Comparison of ENCODE assay signal across 22 cellular contexts in the genomic region with DNA sequence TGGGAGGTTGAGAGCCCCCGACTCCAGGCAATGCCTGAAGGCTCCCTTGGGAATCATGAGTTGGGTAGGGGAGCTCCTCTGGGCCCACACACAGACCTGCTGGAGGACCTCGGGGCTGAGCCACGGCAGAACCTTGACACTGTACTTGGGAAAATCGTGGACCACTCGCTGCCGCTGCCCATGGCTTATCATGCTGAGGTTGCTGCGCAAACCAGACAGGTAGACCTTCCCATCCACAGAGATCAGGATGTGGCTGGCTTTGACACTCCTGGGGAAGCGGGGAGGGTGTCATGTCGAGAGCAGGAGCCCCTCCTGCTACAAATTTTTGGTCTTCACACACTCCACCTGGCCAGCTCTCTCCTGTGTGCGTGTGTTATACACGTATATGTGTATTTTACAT. TPM values are rescaled to one million over a fixed set of nuclear protein-coding genes. Genes with fewer than 3 reads are reported as not detected.
A peak's percentile ranks its signal among the peaks of the same experiment; 100 is the strongest.
DNase-seq lines count a peak whose midpoint lies in the region; ATAC-seq and TF ChIP-seq lines count a peak whose summit lies in the region.
"Had no signal": no experiment of that assay in that cellular context is flagged by ENCODE, and none has a peak within 500 bp of the region (broad histone marks: within the 10 kb centered on the region; RNA-seq: fewer than 3 reads in every experiment).

No MANE protein-coding gene starts in this region.

- H3K9me3 ChIP-seq in IMR-90 (ENCODE audit: control insufficient read depth, insufficient read depth, low read length), result no peaks in the 10 kb centered on the region
- H3K9me3 ChIP-seq: gastroesophageal sphincter, pancreas, sigmoid colon had no signal

- no CpG with 5 or more reads among the region's 11 CpGs for WGBS in IMR-90 (ENCODE audit: extremely low coverage in 2 of 2, insufficient read length in 1 of 2), 2 experiments

- intact Hi-C loops in activated CD4-positive, alpha-beta T cell treated with anti-CD3 and anti-CD28 coated beads for 36 hours (cut with DNase I, micrococcal nuclease), result no loop called here
- intact Hi-C loops in IMR-90 (cut with micrococcal nuclease), result no loop called here
- intact Hi-C loops in CD14-positive monocyte (cut with micrococcal nuclease), result no loop called here

- no peak overlapping the region for H3K27ac ChIP-seq in IMR-90 (ENCODE audit: insufficient read depth, low read length)
- H3K27ac ChIP-seq: 22Rv1, gastroesophageal sphincter, KMS-11, pancreas, sigmoid colon, WERI-Rb-1 had no signal

- H3K18ac ChIP-seq in IMR-90 (ENCODE audit: low read depth, low read length), result no peak overlapping the region

- H2AFZ ChIP-seq in IMR-90 (replicated peaks; ENCODE audit: low read length, poor library complexity), result no peak overlapping the region

- no peaks in the 10 kb centered on the region for H3K27me3 Mint-ChIP-seq in activated CD4-positive, alpha-beta T cell treated with anti-CD3 and anti-CD28 coated beads for 36 hours
- H3K27me3 Mint-ChIP-seq in activated T-helper 17 cell treated with anti-CD3 and anti-CD28 coated beads, Interleukin-2, amount 50 U/mL, for 72 hours, result no peaks in the 10 kb centered on the region
- H3K27me3 Mint-ChIP-seq in natural killer cell treated with Interleukin-12 subunit alpha and Interleukin-12 subunit beta and Interleukin-15 and Interleukin-18, amount 100 ng/mL, for 72 hours, result no peaks in the 10 kb centered on the region
- no peaks in the 10 kb centered on the region for H3K27me3 Mint-ChIP-seq in CD14-positive monocyte (ENCODE audit: low read depth in 3 of 3)

- no peak overlapping the region for H3K4me3 Mint-ChIP-seq in activated CD4-positive, alpha-beta T cell treated with anti-CD3 and anti-CD28 coated beads for 36 hours
- peak overlapping the region; percentile 44 for H3K4me3 Mint-ChIP-seq in activated T-helper 17 cell treated with anti-CD3 and anti-CD28 coated beads, Interleukin-2, amount 50 U/mL, for 72 hours
- H3K4me3 Mint-ChIP-seq in natural killer cell treated with Interleukin-12 subunit alpha and Interleukin-12 subunit beta and Interleukin-15 and Interleukin-18, amount 100 ng/mL, for 72 hours, result no peak overlapping the region
- H3K4me3 Mint-ChIP-seq in CD14-positive monocyte, result no peak overlapping the region
- H3K4me3 Mint-ChIP-seq: HFFc6 had no signal

- H2BK120ac ChIP-seq in IMR-90 (ENCODE audit: low read depth, low read length), result no peak overlapping the region

- H3K9me3 Mint-ChIP-seq in activated CD4-positive, alpha-beta T cell treated with anti-CD3 and anti-CD28 coated beads for 36 hours (ENCODE audit: low read depth), result no peaks in the 10 kb centered on the region
- H3K9me3 Mint-ChIP-seq in activated T-helper 17 cell treated with anti-CD3 and anti-CD28 coated beads, Interleukin-2, amount 50 U/mL, for 72 hours, result no peaks in the 10 kb centered on the region
- H3K9me3 Mint-ChIP-seq in natural killer cell treated with Interleukin-12 subunit alpha and Interleukin-12 subunit beta and Interleukin-15 and Interleukin-18, amount 100 ng/mL, for 72 hours, result no peaks in the 10 kb centered on the region
- H3K9me3 Mint-ChIP-seq in CD14-positive monocyte, result no peaks in the 10 kb centered on the region
- H3K9me3 Mint-ChIP-seq: HFFc6 had no signal

- H3K9me1 ChIP-seq in IMR-90 (ENCODE audit: insufficient read depth, low read length), result peaks cover 4% of the 10 kb centered on the region; the same call in 1 of the 2 replicates

- H2AK9ac ChIP-seq in IMR-90 (replicated peaks; ENCODE audit: low read depth, low read length, poor library complexity), result peak overlapping the region; percentile 9

- H3K56ac ChIP-seq in IMR-90 (ENCODE audit: extremely low read depth, insufficient read depth, low read length), result no peak overlapping the region

- H4K20me1 ChIP-seq in IMR-90 (ENCODE audit: insufficient read depth, low read length), result no peaks in the 10 kb centered on the region; the same call in 1 of the 2 replicates

- no peak overlapping the region for H4K91ac ChIP-seq in IMR-90 (ENCODE audit: insufficient read depth, low read depth, low read length)

- no TSS peak for BruUV-seq in IMR-90 (replicated peaks; lab: Mats Ljungman, UMichigan)

- H3K4me1 ChIP-seq in IMR-90 (ENCODE audit: control insufficient read depth, insufficient read depth, low read length), result no peaks in the 10 kb centered on the region
- H3K4me1 ChIP-seq: sigmoid colon had no signal

- CTCF ChIA-PET in activated CD4-positive, alpha-beta T cell treated with anti-CD3 and anti-CD28 coated beads for 36 hours (lab: Charles Lee), result interaction anchor here (0.8 to 0.9 kb wide), 2 partner anchors 9 to 281 kb away, joined by 3 to 4 read pairs; no protein-coding TSS in a partner anchor
- CTCF ChIA-PET in IMR-90 (lab: Yijun Ruan, JAX), result no interaction called here

- peaks cover 0 to 11% of the 10 kb centered on the region in 2 experiments; a peak in 2 of 4 replicates for H3K79me1 ChIP-seq in IMR-90 (ENCODE audit: low read depth in 1 of 2, low read length in 2 of 2)

- ATAC-seq in activated CD4-positive, alpha-beta T cell treated with anti-CD3 and anti-CD28 coated beads for 36 hours, result no peak
- ATAC-seq in IMR-90 (ENCODE audit: low read depth) (no peak), HG02981 (IDR thresholded peaks at IDR 0.05; ENCODE audit: unreplicated experiment) (no peak)
- ATAC-seq in activated T-helper 17 cell treated with anti-CD3 and anti-CD28 coated beads, Interleukin-2, amount 50 U/mL, for 72 hours (replicated peaks), result no peak
- ATAC-seq in natural killer cell treated with Interleukin-12 subunit alpha and Interleukin-12 subunit beta and Interleukin-15 and Interleukin-18, amount 100 ng/mL, for 72 hours, result no peak
- ATAC-seq: gastroesophageal sphincter, left ventricle myocardium superior, pancreas had no signal

- no peak for TF ChIP-seq POLR2A in IMR-90 (IDR thresholded peaks at IDR 0.05; ENCODE audit: low read depth, low read length)

- TF ChIP-seq RAD21 in IMR-90 (IDR thresholded peaks at IDR 0.05; ENCODE audit: low read length), result no peak

- H3K36me3 Mint-ChIP-seq in activated CD4-positive, alpha-beta T cell treated with anti-CD3 and anti-CD28 coated beads for 36 hours (ENCODE audit: low read depth), result peaks cover 33% of the 10 kb centered on the region
- H3K36me3 Mint-ChIP-seq in activated T-helper 17 cell treated with anti-CD3 and anti-CD28 coated beads, Interleukin-2, amount 50 U/mL, for 72 hours (ENCODE audit: low read depth), result peaks cover 52% of the 10 kb centered on the region
- H3K36me3 Mint-ChIP-seq in natural killer cell treated with Interleukin-12 subunit alpha and Interleukin-12 subunit beta and Interleukin-15 and Interleukin-18, amount 100 ng/mL, for 72 hours, result peaks cover 15% of the 10 kb centered on the region
- peaks cover 59 to 74% of the 10 kb centered on the region in 2 donors for H3K36me3 Mint-ChIP-seq in CD14-positive monocyte

- no peak overlapping the region for H3K4me2 ChIP-seq in IMR-90 (ENCODE audit: low read depth, low read length)
- H3K4me2 ChIP-seq: KMS-11 had no signal

- H3K4me1 Mint-ChIP-seq in activated CD4-positive, alpha-beta T cell treated with anti-CD3 and anti-CD28 coated beads for 36 hours, result peaks cover 72% of the 10 kb centered on the region
- H3K4me1 Mint-ChIP-seq in activated T-helper 17 cell treated with anti-CD3 and anti-CD28 coated beads, Interleukin-2, amount 50 U/mL, for 72 hours, result peaks cover 39% of the 10 kb centered on the region
- peaks cover 51 to 52% of the 10 kb centered on the region in 2 donors for H3K4me1 Mint-ChIP-seq in natural killer cell treated with Interleukin-12 subunit alpha and Interleukin-12 subunit beta and Interleukin-15 and Interleukin-18, amount 100 ng/mL, for 72 hours (ENCODE audit: low read depth in 2 of 2)
- H3K4me1 Mint-ChIP-seq in CD14-positive monocyte, result peaks cover 34% of the 10 kb centered on the region

- no peaks in the 10 kb centered on the region for H3K27me3 ChIP-seq in IMR-90 (ENCODE audit: control insufficient read depth, insufficient read depth, low read length)
- H3K27me3 ChIP-seq: gastroesophageal sphincter, pancreas, sigmoid colon had no signal

- H2AK5ac ChIP-seq in IMR-90 (ENCODE audit: low read depth, low read length), result no peak overlapping the region

- H3K23ac ChIP-seq in IMR-90 (ENCODE audit: low read depth, low read length), result no peak overlapping the region

- no peak overlapping the region for H2BK15ac ChIP-seq in IMR-90 (ENCODE audit: low read depth, low read length)

- H3K27ac Mint-ChIP-seq in activated CD4-positive, alpha-beta T cell treated with anti-CD3 and anti-CD28 coated beads for 36 hours, result peak overlapping the region; percentile 72
- peak overlapping the region; percentile 73 for H3K27ac Mint-ChIP-seq in activated T-helper 17 cell treated with anti-CD3 and anti-CD28 coated beads, Interleukin-2, amount 50 U/mL, for 72 hours
- H3K27ac Mint-ChIP-seq in natural killer cell treated with Interleukin-12 subunit alpha and Interleukin-12 subunit beta and Interleukin-15 and Interleukin-18, amount 100 ng/mL, for 72 hours, result peak overlapping the region; percentile 46 to 93
- peak overlapping the region in 1 of 7 donors; percentile 59 for H3K27ac Mint-ChIP-seq in CD14-positive monocyte
- H3K27ac Mint-ChIP-seq: HFFc6 had no signal

- H3K4me3 ChIP-seq in IMR-90 (ENCODE audit: insufficient read depth, low read depth, low read length), result no peak overlapping the region
- H3K4me3 ChIP-seq: gastroesophageal sphincter, pancreas, sigmoid colon had no signal

- TF ChIP-seq CTCF in IMR-90 (conservative IDR thresholded peaks at IDR 0.05; ENCODE audit: low read depth, low read length), result no peak
- TF ChIP-seq CTCF in CD14-positive monocyte (IDR thresholded peaks at IDR 0.05), result no peak

- H3K9ac ChIP-seq in IMR-90 (ENCODE audit: low read depth, low read length), result no peak overlapping the region
- H3K9ac ChIP-seq: KMS-11 had no signal

- no peak overlapping the region for H3K14ac ChIP-seq in IMR-90 (replicated peaks; ENCODE audit: low read depth, low read length)

- peaks cover 54% of the 10 kb centered on the region for H3K36me3 ChIP-seq in IMR-90 (ENCODE audit: control insufficient read depth, insufficient read depth, low read length)

- no peak for DNase-seq in activated CD4-positive, alpha-beta T cell treated with anti-CD3 and anti-CD28 coated beads for 36 hours
- no peak for DNase-seq in activated CD4-positive, alpha-beta T cell treated with anti-CD3 and anti-CD28 coated beads for 4 hours
- no peak for DNase-seq in IMR-90
- no peak for DNase-seq in natural killer cell treated with Interleukin-12 subunit alpha and Interleukin-12 subunit beta and Interleukin-15 and Interleukin-18, amount 100 ng/mL, for 72 hours (ENCODE audit: low spot score)
- no peak for DNase-seq in activated effector memory CD4-positive, alpha-beta T cell treated with Interleukin-2 at 50 U/mL for 16 hours
- no peak for DNase-seq in CD14-positive monocyte (ENCODE audit: low spot score)
- DNase-seq: DMS79, erythroblast, HFFc6, left ventricle myocardium superior, NCI-H1048, NCI-H2081 treated with DMSO at 0.1 percent for 48 hours, NCI-H510A, pancreas, Right ventricle myocardium superior, sigmoid colon, WERI-Rb-1 had no signal

- no peak overlapping the region for H2BK20ac ChIP-seq in IMR-90 (ENCODE audit: low read depth, low read length)

- H4K5ac ChIP-seq in IMR-90 (ENCODE audit: low read depth, low read length), result no peak overlapping the region

- dilution Hi-C loops in IMR-90 (cut with HindIII; ENCODE audit: low sequenced_read_pairs, unreplicated experiment), result no loop called here

- in situ Hi-C loops in IMR-90 (cut with MboI; ENCODE audit: low sequenced_read_pairs), result no loop called here

- H3K4ac ChIP-seq in IMR-90 (ENCODE audit: low read depth, low read length), result no peak overlapping the region

- no peak overlapping the region for H4K8ac ChIP-seq in IMR-90 (ENCODE audit: low read depth in 2 of 2, low read length in 2 of 2)

- no peak overlapping the region for H2BK5ac ChIP-seq in IMR-90 (ENCODE audit: low read depth, low read length, poor library complexity, severe bottlenecking)

- POLR2A ChIA-PET in activated CD4-positive, alpha-beta T cell treated with anti-CD3 and anti-CD28 coated beads for 36 hours (lab: Charles Lee), result interaction anchor here (0.7 kb wide), 1 partner anchor 102 kb away, joined by 3 read pairs; no protein-coding TSS in a partner anchor
- POLR2A ChIA-PET in IMR-90 (lab: Charles Lee; ENCODE audit: unreplicated experiment), result no interaction called here

RNA-seq across cellular contexts. Expression of gene LIMD2, which starts 7.2 kb away (rescaled TPM):
- 100 to 1,000 TPM; 119 to 127 TPM for total RNA-seq in activated CD4-positive, alpha-beta T cell treated with anti-CD3 and anti-CD28 coated beads for 36 hours
- 4.5 and 4.7 TPM in 2 replicates for total RNA-seq in IMR-90 (2012; rRNA removed)
- 21.7 and 32.3 TPM in 2 replicates for polyA plus RNA-seq in IMR-90 (2012; rRNA removed)
- 8.2 and 17.9 TPM in 2 replicates for polyA plus RNA-seq in IMR-90 (2012; cell fraction: cytosol; rRNA removed)
- 66.0 and 140 TPM in 2 replicates for polyA plus RNA-seq in IMR-90 (2012; cell fraction: nucleus; rRNA removed; ENCODE audit: low replicate concordance)
- 100 to 1,000 TPM; 101 to 144 TPM for total RNA-seq in activated T-helper 17 cell treated with anti-CD3 and anti-CD28 coated beads, Interleukin-2, amount 50 U/mL, for 72 hours
- 100 to 1,000 TPM; 114 to 185 TPM for total RNA-seq in natural killer cell treated with Interleukin-12 subunit alpha and Interleukin-12 subunit beta and Interleukin-15 and Interleukin-18, amount 100 ng/mL, for 72 hours
- 100 to 1,000 TPM; 315 to 334 TPM for polyA plus RNA-seq in CD14-positive monocyte

RNA-seq across cellular contexts. Expression of gene STRADA, which starts 34.4 kb away (rescaled TPM):
- 10 to 100 TPM; 51.0 to 53.6 TPM for total RNA-seq in activated CD4-positive, alpha-beta T cell treated with anti-CD3 and anti-CD28 coated beads for 36 hours
- total RNA-seq in IMR-90 (2012; rRNA removed), result 14.7 and 19.9 TPM in 2 replicates
- polyA plus RNA-seq in IMR-90 (2012; rRNA removed), result 30.8 and 30.9 TPM in 2 replicates
- 22.7 and 27.1 TPM in 2 replicates for polyA plus RNA-seq in IMR-90 (2012; cell fraction: cytosol; rRNA removed)
- 97.1 and 101 TPM in 2 replicates for polyA plus RNA-seq in IMR-90 (2012; cell fraction: nucleus; rRNA removed; ENCODE audit: low replicate concordance)
- total RNA-seq in activated T-helper 17 cell treated with anti-CD3 and anti-CD28 coated beads, Interleukin-2, amount 50 U/mL, for 72 hours, result 10 to 100 TPM; 49.0 to 56.8 TPM
- total RNA-seq in natural killer cell treated with Interleukin-12 subunit alpha and Interleukin-12 subunit beta and Interleukin-15 and Interleukin-18, amount 100 ng/mL, for 72 hours, result 10 to 100 TPM; 59.5 to 86.5 TPM
- 10 to 100 TPM; 12.5 to 19.8 TPM for polyA plus RNA-seq in CD14-positive monocyte

Comparison
In these comparisons a context has a peak if more than half of its experiments do, and no peak if none do; other contexts are left out.
1. RNA of gene LIMD2, which starts 7.2 kb away (total RNA-seq): 114 to 185 TPM in natural killer cell treated with Interleukin-12 subunit alpha and Interleukin-12 subunit beta and Interleukin-15 and Interleukin-18, amount 100 ng/mL, for 72 hours, 101 to 144 TPM in activated T-helper 17 cell treated with anti-CD3 and anti-CD28 coated beads, Interleukin-2, amount 50 U/mL, for 72 hours and 119 to 127 TPM in activated CD4-positive, alpha-beta T cell treated with anti-CD3 and anti-CD28 coated beads for 36 hours; 4.5 to 4.7 TPM in IMR-90; every median in the first group is over 10 times any median in the second.